1 cellular context compared by ENCODE assay signal in genomic region chr5:173739741-173740140, GRCh38.
TF ChIP-seq lines count a peak whose summit lies in the region.

No MANE protein-coding gene starts in this region.

TF ChIP-seq in K562, 482 proteins besides CTCF, POLR2A, EP300 and RAD21 (continued from another document):
- TF ChIP-seq NKRF (IDR thresholded peaks at IDR 0.05; ENCODE audit: borderline replicate concordance) (no peak), BCOR (IDR thresholded peaks at IDR 0.05) (peak; percentile 71), TRIM28 (IDR thresholded peaks at IDR 0.05) (no peak), TAF1 (IDR thresholded peaks at IDR 0.05; ENCODE audit: control insufficient read depth, extremely low read depth, insufficient read depth, low read length, severe bottlenecking) (no peak), NCOA2 (IDR thresholded peaks at IDR 0.05; ENCODE audit: partially characterized antibody in 2 of 2) (no peak), WHSC1 (IDR thresholded peaks at IDR 0.05; ENCODE audit: low read length) (no peak), THRA (IDR thresholded peaks at IDR 0.05) (no peak), RNF2 (IDR thresholded peaks at IDR 0.05) (no peak), KDM1A (IDR thresholded peaks at IDR 0.05) (peak; percentile 20 to 54; a peak in 2 of 4 replicates), ZNF282 (CRISPR knock-in tag; IDR thresholded peaks at IDR 0.05) (no peak), HNRNPL (IDR thresholded peaks at IDR 0.05; ENCODE audit: low read depth, low read length) (no peak), ZFP30 (CRISPR knock-in tag; IDR thresholded peaks at IDR 0.05; ENCODE audit: borderline replicate concordance) (no peak), ZBTB43 (CRISPR knock-in tag; IDR thresholded peaks at IDR 0.05) (no peak), ZNF609 (CRISPR knock-in tag; IDR thresholded peaks at IDR 0.05; ENCODE audit: borderline replicate concordance) (no peak), PTRF (tag; IDR thresholded peaks at IDR 0.05) (no peak), TARDBP (IDR thresholded peaks at IDR 0.05) (no peak), SRSF7 (optimal IDR thresholded peaks at IDR 0.05; ENCODE audit: low read depth, low read length) (no peak), E2F1 (CRISPR knock-in tag; IDR thresholded peaks at IDR 0.05) (no peak), NR0B1 (IDR thresholded peaks at IDR 0.05; ENCODE audit: partially characterized antibody) (no peak), HDAC3 (IDR thresholded peaks at IDR 0.05; ENCODE audit: borderline replicate concordance, partially characterized antibody) (no peak), FOXK2 (conservative IDR thresholded peaks at IDR 0.05 in 1 of 2, IDR thresholded peaks at IDR 0.05 in 1 of 2; ENCODE audit: low read depth in 2 of 2) (no peak), CEBPZ (IDR thresholded peaks at IDR 0.05; ENCODE audit: borderline replicate concordance, low read depth, low read length) (no peak), BHLHE40 (IDR thresholded peaks at IDR 0.05; ENCODE audit: low read length) (no peak), CBX8 (IDR thresholded peaks at IDR 0.05; ENCODE audit: borderline replicate concordance, extremely low read depth, low read depth, low read length, poor library complexity, severe bottlenecking) (no peak), ZNF140 (CRISPR knock-in tag; IDR thresholded peaks at IDR 0.05) (no peak), TCF7L2 (IDR thresholded peaks at IDR 0.05; ENCODE audit: low read depth, low read length) (no peak), DIDO1 (tag; IDR thresholded peaks at IDR 0.05; ENCODE audit: low read depth) (no peak), RBM25 (IDR thresholded peaks at IDR 0.05; ENCODE audit: low read depth, low read length, severe bottlenecking) (peak; percentile 85)
